Comparison of ENCODE assay signal across 10 cellular contexts in the genomic region with DNA sequence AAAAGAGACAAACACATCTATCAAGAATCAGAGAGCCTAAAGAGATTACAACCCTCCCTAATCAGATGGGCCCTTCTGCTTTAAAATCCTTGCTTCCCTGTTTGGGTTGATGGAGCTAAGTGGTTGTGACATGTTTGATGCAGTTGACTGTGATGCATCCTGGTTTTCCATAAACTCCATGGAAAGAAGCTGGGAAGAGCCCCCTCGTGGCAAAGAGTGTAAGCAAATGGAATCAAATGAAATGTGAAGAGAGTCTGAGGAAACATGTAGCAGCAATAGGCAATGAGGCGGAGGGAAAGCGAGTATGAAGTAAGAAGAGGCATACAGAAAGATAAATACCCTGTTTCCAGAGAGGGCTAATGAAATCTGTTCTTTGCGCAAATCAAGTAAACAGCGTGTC.
DNase-seq lines count a peak whose midpoint lies in the region; ATAC-seq and TF ChIP-seq lines count a peak whose summit lies in the region.
"Had no signal": no experiment of that assay in that cellular context is flagged by ENCODE, and none has a peak within 500 bp of the region (broad histone marks: within the 10 kb centered on the region; RNA-seq: fewer than 3 reads in every experiment).

No MANE protein-coding gene starts in this region.

- peak; percentile 29 for TF ChIP-seq CTCF in MCF 10A (IDR thresholded peaks at IDR 0.05; ENCODE audit: unreplicated experiment)
- no peak for TF ChIP-seq CTCF in breast epithelium (IDR thresholded peaks at IDR 0.05)
- TF ChIP-seq CTCF in type B pancreatic cell (conservative IDR thresholded peaks at IDR 0.05), result peak; percentile 68

- no peaks in the 10 kb centered on the region for H3K4me1 ChIP-seq in breast epithelium

- H3K36me3 ChIP-seq in breast epithelium, result no peaks in the 10 kb centered on the region
- H3K36me3 ChIP-seq: BLaER1 treated with 17β-estradiol and CSF1 and Interleukin-3, amounts not matched to agents 10 nM and 100 nM had no signal

- DNase-seq in MCF 10A (ENCODE audit: unreplicated experiment) (peak; percentile 53), breast epithelium (ENCODE audit: low spot score in 2 of 2) (no peak), RPMI7951 (ENCODE audit: low read depth) (peak; percentile 1), foreskin melanocyte (peak; percentile 37), type B pancreatic cell (ENCODE audit: extremely low spot score, unreplicated experiment) (no peak), NCI-H1436 treated with DMSO at 0.1 percent for 48 hours (lab: John Stamatoyannopoulos, UW) (no peak)
- no peak for DNase-seq in stimulated activated naive CD8-positive, alpha-beta T cell treated with anti-CD3 and anti-CD28 coated beads, Interleukin-15, Interleukin-2, amounts not matched to agents 100 U/mL and 50 U/mL, for 24 hours

- no peaks in the 10 kb centered on the region for H3K27me3 ChIP-seq in breast epithelium
- H3K27me3 ChIP-seq: BLaER1 treated with 17β-estradiol and CSF1 and Interleukin-3, amounts not matched to agents 10 nM and 100 nM had no signal

- POLR2A ChIA-PET in MCF 10A (lab: Yijun Ruan, JAX), result no interaction called here

- H3K27ac Mint-ChIP-seq in MCF 10A (ENCODE audit: low read depth, unreplicated experiment) (no peak overlapping the region), type B pancreatic cell (no peak overlapping the region)

- H3K9me3 ChIP-seq in breast epithelium, result no peaks in the 10 kb centered on the region
- H3K9me3 ChIP-seq: BLaER1 treated with 17β-estradiol and CSF1 and Interleukin-3, amounts not matched to agents 10 nM and 100 nM had no signal

- H3K4me3 Mint-ChIP-seq in MCF 10A (ENCODE audit: unreplicated experiment) (no peak overlapping the region), type B pancreatic cell (no peak overlapping the region)

- H3K4me1 Mint-ChIP-seq in MCF 10A (ENCODE audit: insufficient read depth, unreplicated experiment), result no peaks in the 10 kb centered on the region
- H3K4me1 Mint-ChIP-seq in type B pancreatic cell (ENCODE audit: unreplicated experiment), result no peaks in the 10 kb centered on the region

- intact Hi-C loops in MCF 10A (cut with micrococcal nuclease), result no loop called here
- intact Hi-C loops in breast epithelium (cut with DNase I; ENCODE audit: low total_unique reads), result no loop called here

- H3K36me3 Mint-ChIP-seq in MCF 10A (ENCODE audit: insufficient read depth, unreplicated experiment) (no peaks in the 10 kb centered on the region), type B pancreatic cell (peaks cover 10% of the 10 kb centered on the region)

- H3K4me3 ChIP-seq in breast epithelium, result no peak overlapping the region
- H3K4me3 ChIP-seq: BLaER1 treated with 17β-estradiol and CSF1 and Interleukin-3, amounts not matched to agents 10 nM and 100 nM; SK-N-MC had no signal

- H3K9me3 Mint-ChIP-seq in MCF 10A (ENCODE audit: unreplicated experiment) (no peaks in the 10 kb centered on the region), type B pancreatic cell (no peaks in the 10 kb centered on the region)

- no TSS peak for BruUV-seq in MCF 10A (replicated peaks; lab: Mats Ljungman, UMichigan)

- no peak for ATAC-seq in HG03457 (IDR thresholded peaks at IDR 0.05; ENCODE audit: unreplicated experiment)
- no peak for ATAC-seq in stimulated activated naive CD8-positive, alpha-beta T cell treated with anti-CD3 and anti-CD28 coated beads, Interleukin-15, Interleukin-2, amounts not matched to agents 100 U/mL and 50 U/mL, for 24 hours

- peaks cover 78% of the 10 kb centered on the region for H3K27me3 Mint-ChIP-seq in MCF 10A (ENCODE audit: insufficient read depth, unreplicated experiment)
- no peaks in the 10 kb centered on the region for H3K27me3 Mint-ChIP-seq in type B pancreatic cell

- no peak overlapping the region for H3K27ac ChIP-seq in breast epithelium
- H3K27ac ChIP-seq: BLaER1 treated with 17β-estradiol and CSF1 and Interleukin-3, amounts not matched to agents 10 nM and 100 nM; SK-N-MC had no signal

- CTCF ChIA-PET in MCF 10A (lab: Yijun Ruan, JAX), result interaction anchor here (0.7 to 1.2 kb wide), 3 partner anchors 9 to 161 kb away, joined by 3 to 6 read pairs (median 4); no protein-coding TSS in a partner anchor

- TF ChIP-seq POLR2A in breast epithelium (IDR thresholded peaks at IDR 0.05), result no peak

Comparison
In these comparisons a context has a peak if more than half of its experiments do, and no peak if none do; other contexts are left out.
1. DNase-seq: peak in MCF 10A (single experiment), RPMI7951 (single experiment) and foreskin melanocyte (single experiment); none in breast epithelium (0 of 2), type B pancreatic cell (single experiment), NCI-H1436 treated with DMSO at 0.1 percent for 48 hours (single experiment) and stimulated activated naive CD8-positive, alpha-beta T cell treated with anti-CD3 and anti-CD28 coated beads, Interleukin-15, Interleukin-2, amounts not matched to agents 100 U/mL and 50 U/mL, for 24 hours (single experiment).
2. CTCF ChIP-seq: peak in MCF 10A (single experiment) and type B pancreatic cell (single experiment); none in breast epithelium (0 of 3).